Comparison of ENCODE assay signal across 20 cellular contexts in the genomic region with DNA sequence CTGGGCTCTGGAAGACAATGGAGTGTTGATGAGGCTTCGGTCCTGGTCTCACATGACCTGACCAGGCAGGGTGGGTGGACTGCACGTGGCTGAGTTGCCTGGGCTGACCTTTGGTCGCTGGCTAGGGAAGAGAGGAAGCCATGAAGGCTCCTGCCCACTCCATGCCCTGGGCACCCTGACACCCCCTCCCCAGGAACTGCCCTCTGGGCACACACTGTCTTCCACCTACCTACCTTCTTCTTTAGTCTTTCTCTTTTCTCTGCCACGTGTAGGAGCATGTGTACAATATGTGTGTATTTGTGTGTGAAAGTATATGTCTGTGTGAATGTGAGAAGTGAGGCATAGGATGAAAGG. TPM values are rescaled to one million over a fixed set of nuclear protein-coding genes. Genes with fewer than 3 reads are reported as not detected.
A peak's percentile ranks its signal among the peaks of the same experiment; 100 is the strongest.
DNase-seq lines count a peak whose midpoint lies in the region; ATAC-seq and TF ChIP-seq lines count a peak whose summit lies in the region.
"Had no signal": no experiment of that assay in that cellular context is flagged by ENCODE, and none has a peak within 500 bp of the region (broad histone marks: within the 10 kb centered on the region; RNA-seq: fewer than 3 reads in every experiment).

No MANE protein-coding gene starts in this region.

- no peaks in the 10 kb centered on the region for H3K79me2 ChIP-seq in mesendoderm (ENCODE audit: control insufficient read depth, insufficient read depth, low read length)

- POLR2A ChIA-PET in A673 (lab: Charles Lee; ENCODE audit: low non-redundant PET) = no interaction called here

- no peak overlapping the region for H3K18ac ChIP-seq in mesendoderm (ENCODE audit: low read length)

- peak overlapping the region; percentile 95 for H3K27ac ChIP-seq in A673 (ENCODE audit: low read depth, low read length, poor library complexity, severe bottlenecking)
- H3K27ac ChIP-seq in mesendoderm (ENCODE audit: low read depth, low read length) = no peak overlapping the region
- H3K27ac ChIP-seq: colonic mucosa, right atrium auricular region had no signal

- H3K4ac ChIP-seq in mesendoderm (ENCODE audit: low read depth, low read length) = no peak overlapping the region

- no peaks in the 10 kb centered on the region for H3K27me3 Mint-ChIP-seq in activated T-helper 2 cell treated with anti-CD3 and anti-CD28 coated beads, Interferon-gamma antibody, Interleukin-2, Interleukin-4, amounts not matched to agents 10 μg/mL and 5 μg/mL and 100 μg/mL, durations not matched to agents 14 hours and 24 hours and 36 hours (ENCODE audit: low read depth)
- H3K27me3 Mint-ChIP-seq: CD4-positive, alpha-beta T cell had no signal

- intact Hi-C loops in A673 (cut with micrococcal nuclease; ENCODE audit: unreplicated experiment) = no loop called here
- intact Hi-C loops in activated T-helper 2 cell treated with anti-CD3 and anti-CD28 coated beads, Interferon-gamma antibody, Interleukin-2, Interleukin-4, amounts not matched to agents 10 μg/mL and 5 μg/mL and 100 μg/mL, durations not matched to agents 14 hours and 24 hours and 36 hours (cut with micrococcal nuclease) = no loop called here

- H3K56ac ChIP-seq in mesendoderm (ENCODE audit: low read length) = peak overlapping the region; percentile 17

- peaks cover 49% of the 10 kb centered on the region for H3K4me1 ChIP-seq in A673 (ENCODE audit: insufficient read depth, low read length, poor library complexity, severe bottlenecking)
- peaks cover 16% of the 10 kb centered on the region for H3K4me1 ChIP-seq in mesendoderm (ENCODE audit: control insufficient read depth, low read depth, low read length)

- peak overlapping the region; percentile 15 for H3K27ac Mint-ChIP-seq in activated T-helper 2 cell treated with anti-CD3 and anti-CD28 coated beads, Interferon-gamma antibody, Interleukin-2, Interleukin-4, amounts not matched to agents 10 μg/mL and 5 μg/mL and 100 μg/mL, durations not matched to agents 14 hours and 24 hours and 36 hours
- H3K27ac Mint-ChIP-seq: CD4-positive, alpha-beta T cell had no signal

- H3K4me2 ChIP-seq in mesendoderm (ENCODE audit: low read length) = no peak overlapping the region

- H2BK15ac ChIP-seq in mesendoderm (replicated peaks; ENCODE audit: low read depth) = no peak overlapping the region

- H3K36me3 Mint-ChIP-seq in activated T-helper 2 cell treated with anti-CD3 and anti-CD28 coated beads, Interferon-gamma antibody, Interleukin-2, Interleukin-4, amounts not matched to agents 10 μg/mL and 5 μg/mL and 100 μg/mL, durations not matched to agents 14 hours and 24 hours and 36 hours (ENCODE audit: low read depth) = peaks cover 9% of the 10 kb centered on the region

- H4K8ac ChIP-seq in mesendoderm (ENCODE audit: low read depth, low read length) = no peak overlapping the region

- no peaks in the 10 kb centered on the region for H3K9me3 ChIP-seq in A673 (ENCODE audit: low read depth, low read length, poor library complexity, severe bottlenecking)
- H3K9me3 ChIP-seq: colonic mucosa, right atrium auricular region had no signal

- no CpG with 5 or more reads among the region's 4 CpGs for WGBS in mesendoderm (ENCODE audit: extremely low coverage, insufficient coverage, low lambda C conversion rate)

- no peak overlapping the region for H3K9ac ChIP-seq in mesendoderm (ENCODE audit: low read length)

- no peak overlapping the region for H2AK5ac ChIP-seq in mesendoderm (ENCODE audit: low read length)

- H3K4me3 ChIP-seq in A673 (ENCODE audit: low read depth, low read length, poor library complexity, severe bottlenecking) = no peak overlapping the region
- no peak overlapping the region for H3K4me3 ChIP-seq in mesendoderm (ENCODE audit: low read length)
- H3K4me3 ChIP-seq: colonic mucosa, lung, right atrium auricular region had no signal

- H3K36me3 ChIP-seq in A673 (ENCODE audit: insufficient read depth, low read length, poor library complexity, severe bottlenecking) (peaks cover under 1% of the 10 kb centered on the region), mesendoderm (ENCODE audit: control insufficient read depth, insufficient read depth, low read length) (no peaks in the 10 kb centered on the region)
- H3K36me3 ChIP-seq: colonic mucosa, right atrium auricular region had no signal

- H3K4me1 Mint-ChIP-seq in activated T-helper 2 cell treated with anti-CD3 and anti-CD28 coated beads, Interferon-gamma antibody, Interleukin-2, Interleukin-4, amounts not matched to agents 10 μg/mL and 5 μg/mL and 100 μg/mL, durations not matched to agents 14 hours and 24 hours and 36 hours (ENCODE audit: low read depth) = peaks cover 50% of the 10 kb centered on the region

- no peak for ATAC-seq in HG03442 (IDR thresholded peaks at IDR 0.05; ENCODE audit: unreplicated experiment)

- H3K23ac ChIP-seq in mesendoderm (ENCODE audit: low read length) = no peak overlapping the region

- TF ChIP-seq CTCF in A673 (conservative IDR thresholded peaks at IDR 0.05; ENCODE audit: low read depth, low read length) = no peak

- H2BK120ac ChIP-seq in mesendoderm (ENCODE audit: low read depth, low read length) = no peak overlapping the region

- CTCF ChIA-PET in A673 (lab: Charles Lee) = no interaction called here

- H3K4me3 Mint-ChIP-seq in activated T-helper 2 cell treated with anti-CD3 and anti-CD28 coated beads, Interferon-gamma antibody, Interleukin-2, Interleukin-4, amounts not matched to agents 10 μg/mL and 5 μg/mL and 100 μg/mL, durations not matched to agents 14 hours and 24 hours and 36 hours (ENCODE audit: low read depth) = no peak overlapping the region
- H3K4me3 Mint-ChIP-seq: CD4-positive, alpha-beta T cell had no signal

- H3K27me3 ChIP-seq in A673 (replicated peaks; ENCODE audit: insufficient read depth, low read depth, low read length, poor library complexity) (no peaks in the 10 kb centered on the region), mesendoderm (ENCODE audit: insufficient read depth, low read length, poor library complexity) (no peaks in the 10 kb centered on the region)
- H3K27me3 ChIP-seq: colonic mucosa, right atrium auricular region had no signal

- H4K5ac ChIP-seq in mesendoderm (ENCODE audit: low read length) = no peak overlapping the region

- no peaks in the 10 kb centered on the region for H3K9me3 Mint-ChIP-seq in activated T-helper 2 cell treated with anti-CD3 and anti-CD28 coated beads, Interferon-gamma antibody, Interleukin-2, Interleukin-4, amounts not matched to agents 10 μg/mL and 5 μg/mL and 100 μg/mL, durations not matched to agents 14 hours and 24 hours and 36 hours
- H3K9me3 Mint-ChIP-seq: CD4-positive, alpha-beta T cell had no signal

- H2BK5ac ChIP-seq in mesendoderm (ENCODE audit: low read length) = no peak overlapping the region

- BruUV-seq in A673 (replicated peaks; lab: Mats Ljungman, UMichigan) = no TSS peak

- DNase-seq in A673 (ENCODE audit: low spot score) = no peak
- DNase-seq in COLO829 (ENCODE audit: low spot score) = peak; percentile 43
- no peak for DNase-seq in activated T-helper 2 cell treated with anti-CD3 and anti-CD28 coated beads, Interferon-gamma antibody, Interleukin-2, Interleukin-4, amounts not matched to agents 10 μg/mL and 5 μg/mL and 100 μg/mL, durations not matched to agents 14 hours and 24 hours and 36 hours (ENCODE audit: low spot score)
- DNase-seq in mesendoderm = no peak
- DNase-seq in NOMO-1 (lab: John Stamatoyannopoulos, UW; ENCODE audit: unreplicated experiment in 2 of 2) = no peak
- DNase-seq in SKM-1 (lab: John Stamatoyannopoulos, UW; ENCODE audit: unreplicated experiment) = no peak
- no peak for DNase-seq in stimulated activated CD8-positive, alpha-beta memory T cell treated with anti-CD3 and anti-CD28 coated beads, Interleukin-4, amount 100 ng/mL, for 48 hours
- DNase-seq: activated CD8-positive, alpha-beta memory T cell treated with anti-CD3 and anti-CD28 coated beads, Interleukin-2, amount 50 U/mL, for 4 hours; activated effector memory CD4-positive, alpha-beta T cell treated with anti-CD3 and anti-CD28 coated beads, Interleukin-2, amount 50 U/mL, for 16 hours; amniotic stem cell; CD4-positive, alpha-beta T cell; colonic mucosa; DMS 273 treated with DMSO at 0.1 percent for 48 hours; kidney; NCI-H187 treated with DMSO at 0.1 percent for 48 hours; NCI-H748 treated with DMSO at 0.1 percent for 48 hours had no signal

- no peaks in the 10 kb centered on the region for H3K79me1 ChIP-seq in mesendoderm (ENCODE audit: low read length)

RNA-seq across cellular contexts. Expression of a gene that starts 15.1 kb away (rescaled TPM):
- total RNA-seq in A673 (2021) = 83.3 and 92.9 TPM in 2 replicates
- 0.32 and 0.48 TPM in 2 replicates for total RNA-seq in activated T-helper 2 cell treated with anti-CD3 and anti-CD28 coated beads, Interferon-gamma antibody, Interleukin-2, Interleukin-4, amounts not matched to agents 10 μg/mL and 5 μg/mL and 100 μg/mL, durations not matched to agents 14 hours and 24 hours and 36 hours
- 1.2 TPM for polyA plus RNA-seq in mesendoderm (2013, experiment 1 of 2)
- 1.3 TPM for polyA plus RNA-seq in mesendoderm (2013, experiment 2 of 2)
- total RNA-seq: colonic mucosa, kidney, right atrium auricular region, subcutaneous adipose tissue had no signal

RNA-seq across cellular contexts. Expression of a gene that starts 19.0 kb away (rescaled TPM):
- total RNA-seq in A673 (2021) = 109 and 113 TPM in 2 replicates
- 78.8 and 79.0 TPM in 2 replicates for total RNA-seq in activated T-helper 2 cell treated with anti-CD3 and anti-CD28 coated beads, Interferon-gamma antibody, Interleukin-2, Interleukin-4, amounts not matched to agents 10 μg/mL and 5 μg/mL and 100 μg/mL, durations not matched to agents 14 hours and 24 hours and 36 hours
- 93.2 TPM for polyA plus RNA-seq in mesendoderm (2013, experiment 1 of 2)
- polyA plus RNA-seq in mesendoderm (2013, experiment 2 of 2) = 90.6 TPM

RNA-seq across cellular contexts. Expression of a gene that starts 26.2 kb away (rescaled TPM):
- 89.5 and 106 TPM in 2 replicates for total RNA-seq in A673 (2021)
- 30.1 and 33.3 TPM in 2 replicates for total RNA-seq in activated T-helper 2 cell treated with anti-CD3 and anti-CD28 coated beads, Interferon-gamma antibody, Interleukin-2, Interleukin-4, amounts not matched to agents 10 μg/mL and 5 μg/mL and 100 μg/mL, durations not matched to agents 14 hours and 24 hours and 36 hours
- 100 TPM for polyA plus RNA-seq in mesendoderm (2013, experiment 1 of 2)
- 101 TPM for polyA plus RNA-seq in mesendoderm (2013, experiment 2 of 2)

RNA-seq across cellular contexts. Expression of a gene that starts 41.7 kb away (rescaled TPM):
- total RNA-seq in A673 (2021) = 184 and 194 TPM in 2 replicates
- 105 and 112 TPM in 2 replicates for total RNA-seq in activated T-helper 2 cell treated with anti-CD3 and anti-CD28 coated beads, Interferon-gamma antibody, Interleukin-2, Interleukin-4, amounts not matched to agents 10 μg/mL and 5 μg/mL and 100 μg/mL, durations not matched to agents 14 hours and 24 hours and 36 hours
- 104 TPM for polyA plus RNA-seq in mesendoderm (2013, experiment 1 of 2)
- 104 TPM for polyA plus RNA-seq in mesendoderm (2013, experiment 2 of 2)

Comparison
In these comparisons a context has a peak if more than half of its experiments do, and no peak if none do; other contexts are left out.
1. RNA of a gene that starts 15.1 kb away (total RNA-seq): 83.3 to 92.9 TPM in A673; 0.32 to 0.48 TPM in activated T-helper 2 cell treated with anti-CD3 and anti-CD28 coated beads, Interferon-gamma antibody, Interleukin-2, Interleukin-4, amounts not matched to agents 10 μg/mL and 5 μg/mL and 100 μg/mL, durations not matched to agents 14 hours and 24 hours and 36 hours; every median in the first group is over 10 times any median in the second.